ENCODE assay signal across 18 cellular contexts in the genomic region with DNA sequence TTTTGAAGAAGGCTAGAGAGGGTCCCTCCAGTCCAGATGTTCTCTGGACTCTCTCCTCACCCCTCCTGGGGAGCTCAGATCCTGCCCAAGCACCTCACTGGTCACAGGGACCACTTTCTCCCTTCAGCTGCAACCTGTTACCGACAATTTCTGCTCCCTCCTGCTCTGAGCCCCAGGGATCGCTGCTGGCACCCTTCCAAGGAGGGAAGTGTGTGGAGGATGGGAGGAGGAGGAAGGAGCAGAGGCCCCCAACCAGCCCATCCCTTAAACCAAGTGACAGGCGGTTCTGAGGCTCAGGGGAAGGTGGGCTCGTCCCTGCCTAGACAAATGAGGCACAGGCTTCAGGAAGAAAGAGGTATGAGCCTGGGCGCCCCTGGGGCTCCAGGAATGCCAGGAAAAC. TPM values are rescaled to one million over a fixed set of nuclear protein-coding genes. Genes with fewer than 3 reads are reported as not detected.
DNase-seq lines count a peak whose midpoint lies in the region; FAIRE-seq and TF ChIP-seq lines count a peak whose summit lies in the region.
"Had no signal": no experiment of that assay in that cellular context is flagged by ENCODE, and none has a peak within 500 bp of the region (broad histone marks: within the 10 kb centered on the region; RNA-seq: fewer than 3 reads in every experiment).

No MANE protein-coding gene starts in this region.

- no peak for FAIRE-seq in D721Med (lab: Jason Lieb, UNC)

- dilution Hi-C loops in mammary epithelial cell (cut with HindIII; ENCODE audit: low sequenced_read_pairs): no loop called here

- TF ChIP-seq CTCF in mammary epithelial cell (conservative IDR thresholded peaks at IDR 0.05 in 1 of 2, IDR thresholded peaks at IDR 0.05 in 1 of 2; ENCODE audit: extremely low read depth in 1 of 2, insufficient read depth in 1 of 2, low read depth in 1 of 2, low read length in 2 of 2): no peak
- TF ChIP-seq CTCF in D721Med (IDR thresholded peaks at IDR 0.05; ENCODE audit: insufficient read depth, missing control alignments): no peak

- DNase-seq in NCI-H1105 treated with DMSO at 0.1 percent for 48 hours (lab: John Stamatoyannopoulos, UW): peak; percentile 6
- no peak for DNase-seq in NCI-H1105 (lab: John Stamatoyannopoulos, UW)
- DNase-seq in NCI-H2171 (lab: John Stamatoyannopoulos, UW): peak; percentile 57
- no peak for DNase-seq in mammary epithelial cell
- DNase-seq in NCI-H524 treated with DMSO at 0.1 percent for 48 hours (lab: John Stamatoyannopoulos, UW): no peak
- no peak for DNase-seq in SKM-1 treated with dmso at 0.1 percent for 144 hours (lab: John Stamatoyannopoulos, UW; ENCODE audit: unreplicated experiment)
- DNase-seq in D721Med (ENCODE audit: insufficient read length, low spot score): no peak
- DNase-seq: 8988T; activated CD4-positive, alpha-beta T cell treated with anti-CD3 and anti-CD28 coated beads for 4 hours; left colon; MG63; NCI-H1694; NCI-H226; RPMI8226; stimulated activated CD4-positive, alpha-beta T cell treated with anti-CD3 and anti-CD28 coated beads, Interleukin-2, amount 100 ng/mL, for 48 hours; stimulated activated naive CD8-positive, alpha-beta T cell treated with anti-CD3 and anti-CD28 coated beads, Interleukin-15, Interleukin-2, amounts not matched to agents 100 U/mL and 50 U/mL, for 24 hours; transverse colon had no signal

- H3K27ac ChIP-seq in mammary epithelial cell (ENCODE audit: insufficient read depth, low read depth, low read length) (peak overlapping the region; percentile 76), subcutaneous abdominal adipose tissue (ENCODE audit: low read depth, low read length) (peak overlapping the region; percentile 41)
- H3K27ac ChIP-seq: transverse colon had no signal

- H3K27me3 ChIP-seq in mammary epithelial cell (ENCODE audit: insufficient read depth, low read length) (no peaks in the 10 kb centered on the region), subcutaneous abdominal adipose tissue (ENCODE audit: control insufficient read depth in 5 of 5, insufficient read depth in 4 of 5, low read length in 5 of 5) (no peaks in the 10 kb centered on the region)
- H3K27me3 ChIP-seq: MG63, transverse colon had no signal

- H3K4me1 ChIP-seq in mammary epithelial cell (ENCODE audit: insufficient read depth, low read length): peaks cover 93% of the 10 kb centered on the region
- peaks cover 5 to 97% (median 80%) of the 10 kb centered on the region in 5 donors for H3K4me1 ChIP-seq in subcutaneous abdominal adipose tissue (ENCODE audit: control insufficient read depth in 5 of 5, insufficient read depth in 5 of 5, low read length in 5 of 5)

- H3K9me3 ChIP-seq in mammary epithelial cell (replicated peaks; ENCODE audit: insufficient read depth, low read length) (no peaks in the 10 kb centered on the region), subcutaneous abdominal adipose tissue (ENCODE audit: control insufficient read depth in 5 of 5, low read length in 5 of 5) (no peaks in the 10 kb centered on the region)
- H3K9me3 ChIP-seq: MG63, transverse colon had no signal

- 67% methylated on average over 4 of the region's 5 CpGs for WGBS in mammary epithelial cell (ENCODE audit: low coverage, missing lambda C conversion rate)

- H2AFZ ChIP-seq in mammary epithelial cell (ENCODE audit: low read depth, low read length): no peak overlapping the region

- H3K36me3 ChIP-seq in mammary epithelial cell (ENCODE audit: insufficient read depth, low read length) (peaks cover 10% of the 10 kb centered on the region), subcutaneous abdominal adipose tissue (ENCODE audit: control insufficient read depth in 5 of 5, insufficient read depth in 5 of 5, low read length in 5 of 5) (peaks cover 0 to 17% (median 2%) of the 10 kb centered on the region in 5 donors)
- H3K36me3 ChIP-seq: MG63, transverse colon had no signal

- H3K4me2 ChIP-seq in mammary epithelial cell (ENCODE audit: insufficient read depth, low read depth, low read length): peak overlapping the region; percentile 10

- H3K79me2 ChIP-seq in mammary epithelial cell (ENCODE audit: insufficient read depth, low read length): peaks cover 85% of the 10 kb centered on the region

- peak overlapping the region; percentile 22 for H3K9ac ChIP-seq in mammary epithelial cell (ENCODE audit: insufficient read depth, low read length)
- H3K9ac ChIP-seq in subcutaneous abdominal adipose tissue (ENCODE audit: low read length in 5 of 5): peak overlapping the region in 2 of 5 donors; percentile 6 to 21

- CTCF ChIA-PET in mammary epithelial cell (lab: Charles Lee; ENCODE audit: low non-redundant PET): no interaction called here

- no peaks in the 10 kb centered on the region for H4K20me1 ChIP-seq in mammary epithelial cell (ENCODE audit: insufficient read depth, low read length)

- in situ Hi-C loops in mammary epithelial cell (cut with MboI; ENCODE audit: low sequenced_read_pairs in 2 of 2): no loop called here

- H3K4me3 ChIP-seq in mammary epithelial cell (replicated peaks in 1 of 3; ENCODE audit: insufficient read depth in 1 of 3, low read depth in 2 of 3, low read length in 3 of 3) (no peak overlapping the region), subcutaneous abdominal adipose tissue (ENCODE audit: low read depth in 1 of 5, low read length in 5 of 5) (no peak overlapping the region)
- H3K4me3 ChIP-seq: MG63, transverse colon had no signal

- no TSS peak for BruUV-seq in mammary epithelial cell (replicated peaks; lab: Mats Ljungman, UMichigan)

- intact Hi-C loops in mammary epithelial cell (cut with micrococcal nuclease): loop anchor here (10.0 kb wide), 1 partner anchor 301 kb away; a partner anchor contains a TSS

RNA-seq across cellular contexts. Expression of a gene that starts 13.9 kb away (rescaled TPM):
- 100 to 1,000 TPM; 100 to 108 TPM for total RNA-seq in mammary epithelial cell
- 67.5 TPM for polyA plus RNA-seq in mammary epithelial cell
- 51.3 TPM for polyA minus RNA-seq in mammary epithelial cell

Comparison
In these comparisons a context has a peak if more than half of its experiments do, and no peak if none do; other contexts are left out.
1. DNase-seq: peak in NCI-H1105 treated with DMSO at 0.1 percent for 48 hours (single experiment) and NCI-H2171 (single experiment); none in NCI-H1105 (single experiment), mammary epithelial cell (single experiment), NCI-H524 treated with DMSO at 0.1 percent for 48 hours (single experiment), SKM-1 treated with dmso at 0.1 percent for 144 hours (single experiment) and D721Med (single experiment).